1 cellular context compared by ENCODE assay signal in genomic region chr3:84989102-84989501, GRCh38.
TF ChIP-seq lines count a peak whose summit lies in the region.

No MANE protein-coding gene starts in this region.

TF ChIP-seq in liver, 16 proteins besides CTCF, POLR2A, EP300 and RAD21 (continued from another document):
- no peak for TF ChIP-seq YY1 (IDR thresholded peaks at IDR 0.05)
